Comparison of ENCODE assay signal across 1 cellular context in genomic region chr6:107730683-107731314, GRCh38.
TF ChIP-seq lines count a peak whose summit lies in the region.

No MANE protein-coding gene starts in this region.

TF ChIP-seq in H1, 55 proteins besides CTCF, POLR2A, EP300 and RAD21:
- TF ChIP-seq USF2 (IDR thresholded peaks at IDR 0.05; ENCODE audit: low read length), result no peak
- no peak for TF ChIP-seq PHF8 (conservative IDR thresholded peaks at IDR 0.05; ENCODE audit: low read depth, low read length)
